In genomic region chr17:16969931-16970906, GRCh38 we compare ENCODE assay signal across 16 cellular contexts. TPM values are rescaled to one million over a fixed set of nuclear protein-coding genes. Genes with fewer than 3 reads are reported as not detected.
A peak's percentile ranks its signal among the peaks of the same experiment; 100 is the strongest.
DNase-seq lines count a peak whose midpoint lies in the region; ATAC-seq and TF ChIP-seq lines count a peak whose summit lies in the region.
"Had no signal": no experiment of that assay in that cellular context is flagged by ENCODE, and none has a peak within 500 bp of the region (broad histone marks: within the 10 kb centered on the region; RNA-seq: fewer than 3 reads in every experiment).

No MANE protein-coding gene starts in this region.

- H3K4me1 Mint-ChIP-seq in CD4-positive, CD25-positive, alpha-beta regulatory T cell, result peaks cover 4 to 24% (median 7%) of the 10 kb centered on the region in 4 donors
- peaks cover 88% of the 10 kb centered on the region for H3K4me1 Mint-ChIP-seq in activated B cell treated with CpG ODN at 0.5 μM for 24 hours
- H3K4me1 Mint-ChIP-seq in CD8-positive, alpha-beta T cell (ENCODE audit: low read depth), result no peaks in the 10 kb centered on the region

- no peaks in the 10 kb centered on the region for H3K9me3 Mint-ChIP-seq in CD4-positive, CD25-positive, alpha-beta regulatory T cell
- no peaks in the 10 kb centered on the region for H3K9me3 Mint-ChIP-seq in activated B cell treated with CpG ODN at 0.5 μM for 24 hours
- H3K9me3 Mint-ChIP-seq in CD8-positive, alpha-beta T cell, result no peaks in the 10 kb centered on the region
- H3K9me3 Mint-ChIP-seq: activated naive CD8-positive, alpha-beta T cell treated with anti-CD3 and anti-CD28 coated beads, Interleukin-2, amount 50 U/mL, for 24 hours had no signal

- peaks cover 9% of the 10 kb centered on the region for H3K27me3 Mint-ChIP-seq in CD4-positive, CD25-positive, alpha-beta regulatory T cell
- no peaks in the 10 kb centered on the region for H3K27me3 Mint-ChIP-seq in activated B cell treated with CpG ODN at 0.5 μM for 24 hours
- H3K27me3 Mint-ChIP-seq in CD8-positive, alpha-beta T cell (ENCODE audit: low read depth), result peaks cover 7% of the 10 kb centered on the region

- H3K27me3 ChIP-seq in CD4-positive, CD25-positive, alpha-beta regulatory T cell (ENCODE audit: control insufficient read depth, insufficient read depth, low read length), result no peaks in the 10 kb centered on the region
- no peaks in the 10 kb centered on the region for H3K27me3 ChIP-seq in CD8-positive, alpha-beta T cell (ENCODE audit: insufficient read depth, low read length)

- POLR2A ChIA-PET in activated B cell treated with CpG ODN at 0.5 μM for 24 hours (lab: Charles Lee), result interaction anchor here (0.6 to 21.2 kb wide), 8 partner anchors 9 to 237 kb away, joined by 3 to 948 read pairs (median 4); no protein-coding TSS in a partner anchor
- POLR2A ChIA-PET in CD8-positive, alpha-beta T cell (lab: Charles Lee), result no interaction called here

- CTCF ChIA-PET in activated B cell treated with CpG ODN at 0.5 μM for 24 hours (lab: Charles Lee), result interaction anchor here (2.8 to 3.0 kb wide), 2 partner anchors 19 to 21 kb away, joined by 16 to 21 read pairs; no protein-coding TSS in a partner anchor
- CTCF ChIA-PET in CD8-positive, alpha-beta T cell (lab: Charles Lee), result no interaction called here

- H3K9me3 ChIP-seq in CD4-positive, CD25-positive, alpha-beta regulatory T cell (ENCODE audit: control insufficient read depth in 2 of 2, low read length in 2 of 2), result no peaks in the 10 kb centered on the region
- no peaks in the 10 kb centered on the region for H3K9me3 ChIP-seq in CD8-positive, alpha-beta T cell (ENCODE audit: low read length)
- H3K9me3 ChIP-seq: psoas muscle had no signal

- peak overlapping the region; percentile 23 for H3K27ac ChIP-seq in CD4-positive, CD25-positive, alpha-beta regulatory T cell (ENCODE audit: insufficient read depth, low read length, poor library complexity, severe bottlenecking)
- no peak overlapping the region for H3K27ac ChIP-seq in CD8-positive, alpha-beta T cell (ENCODE audit: low read depth, low read length)
- H3K27ac ChIP-seq: psoas muscle had no signal

- no peaks in the 10 kb centered on the region for H3K36me3 ChIP-seq in CD4-positive, CD25-positive, alpha-beta regulatory T cell (ENCODE audit: control insufficient read depth, insufficient read depth, low read length)
- H3K36me3 ChIP-seq in CD8-positive, alpha-beta T cell (ENCODE audit: insufficient read depth, low read length), result no peaks in the 10 kb centered on the region

- in situ Hi-C loops in GM18951 (cut with MboI; ENCODE audit: low sequenced_read_pairs, unreplicated experiment), result no loop called here

- peak; percentile 77 for TF ChIP-seq POLR2A in GM18951 (IDR thresholded peaks at IDR 0.05; ENCODE audit: extremely low read depth, insufficient read depth, insufficient read length)

- intact Hi-C loops in activated B cell treated with CpG ODN at 0.5 μM for 24 hours (cut with micrococcal nuclease), result loop anchor here (1.0 to 5.0 kb wide), 3 partner anchors 8 to 622 kb away; partner anchors contain the start of gene PEMT
- intact Hi-C loops in CD8-positive, alpha-beta T cell (cut with DNase I, micrococcal nuclease), result no loop called here

- no peak for ATAC-seq in CD4-positive, CD25-positive, alpha-beta regulatory T cell (ENCODE audit: low read depth in 2 of 2)
- peak; percentile 32 for ATAC-seq in HG02885 (IDR thresholded peaks at IDR 0.05; ENCODE audit: poor library complexity, unreplicated experiment)
- no peak for ATAC-seq in activated B cell treated with CpG ODN at 0.5 μM for 24 hours (ENCODE audit: low read depth)
- no peak for ATAC-seq in GM18520 (IDR thresholded peaks at IDR 0.05; ENCODE audit: unreplicated experiment)
- no peak for ATAC-seq in CD8-positive, alpha-beta T cell
- ATAC-seq in GM18517 (IDR thresholded peaks at IDR 0.05; ENCODE audit: unreplicated experiment), result no peak
- ATAC-seq: activated naive CD8-positive, alpha-beta T cell treated with anti-CD3 and anti-CD28 coated beads, Interleukin-2, amount 50 U/mL, for 24 hours; psoas muscle had no signal

- TF ChIP-seq CTCF in activated B cell treated with CpG ODN at 0.5 μM for 24 hours (IDR thresholded peaks at IDR 0.05), result no peak
- no peak for TF ChIP-seq CTCF in CD8-positive, alpha-beta T cell (IDR thresholded peaks at IDR 0.05)

- peak overlapping the region in 3 of 4 donors; percentile 5 to 46 (median 7) for H3K4me3 Mint-ChIP-seq in CD4-positive, CD25-positive, alpha-beta regulatory T cell
- peak overlapping the region; percentile 91 for H3K4me3 Mint-ChIP-seq in activated B cell treated with CpG ODN at 0.5 μM for 24 hours
- H3K4me3 Mint-ChIP-seq in CD8-positive, alpha-beta T cell, result no peak overlapping the region
- H3K4me3 Mint-ChIP-seq: activated naive CD8-positive, alpha-beta T cell treated with anti-CD3 and anti-CD28 coated beads, Interleukin-2, amount 50 U/mL, for 24 hours had no signal

- H3K27ac Mint-ChIP-seq in CD4-positive, CD25-positive, alpha-beta regulatory T cell, result peak overlapping the region in 2 of 3 donors; percentile 41 to 43
- peak overlapping the region; percentile 94 for H3K27ac Mint-ChIP-seq in activated B cell treated with CpG ODN at 0.5 μM for 24 hours
- no peak overlapping the region for H3K27ac Mint-ChIP-seq in CD8-positive, alpha-beta T cell
- H3K27ac Mint-ChIP-seq: activated naive CD8-positive, alpha-beta T cell treated with anti-CD3 and anti-CD28 coated beads, Interleukin-2, amount 50 U/mL, for 24 hours had no signal

- H3K4me1 ChIP-seq in CD4-positive, CD25-positive, alpha-beta regulatory T cell (ENCODE audit: control insufficient read depth, insufficient read depth, low read length, poor library complexity, severe bottlenecking), result peaks cover 7% of the 10 kb centered on the region
- no peaks in the 10 kb centered on the region for H3K4me1 ChIP-seq in CD8-positive, alpha-beta T cell (ENCODE audit: insufficient read depth, low read length)
- H3K4me1 ChIP-seq: psoas muscle had no signal

- H3K4me3 ChIP-seq in CD4-positive, CD25-positive, alpha-beta regulatory T cell (ENCODE audit: low read depth, low read length), result no peak overlapping the region
- no peak overlapping the region for H3K4me3 ChIP-seq in CD8-positive, alpha-beta T cell (ENCODE audit: low read depth, low read length)
- H3K4me3 ChIP-seq: psoas muscle had no signal

- DNase-seq in CD4-positive, CD25-positive, alpha-beta regulatory T cell, result peak in 1 of 3 donors; percentile 45
- no peak for DNase-seq in activated B cell treated with CpG ODN at 0.5 μM for 24 hours
- no peak for DNase-seq in CD8-positive, alpha-beta T cell
- DNase-seq in cortex of kidney (lab: John Stamatoyannopoulos, UW), result no peak
- DNase-seq: activated CD8-positive, alpha-beta memory T cell treated with anti-CD3 and anti-CD28 coated beads, Interleukin-2, amount 50 U/mL, for 4 hours; activated naive CD8-positive, alpha-beta T cell treated with anti-CD3 and anti-CD28 coated beads, Interleukin-2, amount 50 U/mL, for 24 hours; DMS53; islet precursor cell had no signal

- H3K36me3 Mint-ChIP-seq in CD4-positive, CD25-positive, alpha-beta regulatory T cell, result no peaks in the 10 kb centered on the region
- H3K36me3 Mint-ChIP-seq in activated B cell treated with CpG ODN at 0.5 μM for 24 hours (ENCODE audit: low read depth), result peaks cover 43% of the 10 kb centered on the region
- no peaks in the 10 kb centered on the region for H3K36me3 Mint-ChIP-seq in CD8-positive, alpha-beta T cell

RNA-seq across cellular contexts. Expression of gene TNFRSF13B, which starts 1.7 kb away (rescaled TPM):
- 3.1 TPM for total RNA-seq in CD4-positive, CD25-positive, alpha-beta regulatory T cell
- 1 to 10 TPM in 3 of 4 donors, under 1 TPM in 1; 0.73 to 4.8 (median 3.0) TPM for polyA plus RNA-seq in CD4-positive, CD25-positive, alpha-beta regulatory T cell
- total RNA-seq in activated B cell treated with CpG ODN at 0.5 μM for 24 hours, result 316 and 342 TPM in 2 replicates
- total RNA-seq in CD8-positive, alpha-beta T cell, result not detected
- total RNA-seq: endothelial cell of umbilical vein, psoas muscle, urinary bladder had no signal
- polyA plus RNA-seq: AG04450, endothelial cell of umbilical vein, psoas muscle had no signal

Comparison
In these comparisons a context has a peak if more than half of its experiments do, and no peak if none do; other contexts are left out.
1. RNA of gene TNFRSF13B, which starts 1.7 kb away (total RNA-seq): 316 to 342 TPM in activated B cell treated with CpG ODN at 0.5 μM for 24 hours; 3.1 TPM in CD4-positive, CD25-positive, alpha-beta regulatory T cell (single experiment) and not detected in CD8-positive, alpha-beta T cell; every median in the first group is over 10 times any median in the second.